24 cellular contexts compared by ENCODE assay signal in the genomic region with DNA sequence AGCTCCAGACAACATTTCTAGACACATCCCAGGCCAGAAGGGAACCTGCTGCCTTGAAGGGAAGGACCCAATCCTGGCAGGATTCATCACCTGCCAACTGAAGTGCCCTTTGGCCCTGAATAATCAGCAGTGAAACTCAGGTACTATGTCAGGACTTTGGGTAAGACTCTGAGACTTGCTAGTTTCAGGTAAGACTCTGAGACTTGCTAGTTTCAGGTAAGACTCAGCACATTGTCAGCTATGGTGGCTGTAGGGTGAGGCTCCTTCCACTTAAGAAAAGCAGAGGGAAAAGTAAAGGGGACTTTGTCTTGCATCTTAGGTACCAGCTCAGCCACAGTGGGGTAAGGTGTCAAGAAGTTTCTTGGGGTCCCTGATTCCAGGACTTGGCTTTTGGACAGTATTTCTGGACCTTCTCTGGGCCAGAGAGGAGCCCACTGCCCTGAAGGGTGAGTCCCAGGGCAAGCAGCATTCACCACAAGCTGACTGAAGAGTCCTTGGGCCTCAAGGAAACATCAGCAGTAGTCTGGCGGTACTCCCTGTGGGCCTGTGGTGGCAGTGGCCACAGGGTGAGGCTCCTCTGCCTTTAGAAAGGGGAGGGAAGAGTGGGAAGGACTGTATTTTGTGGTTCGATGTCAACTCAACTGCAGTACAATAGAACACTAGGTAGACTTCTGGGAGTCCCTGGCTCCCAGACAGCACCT. TPM values are rescaled to one million over a fixed set of nuclear protein-coding genes. Genes with fewer than 3 reads are reported as not detected.
DNase-seq lines count a peak whose midpoint lies in the region; ATAC-seq, FAIRE-seq and TF ChIP-seq lines count a peak whose summit lies in the region.
"Had no signal": no experiment of that assay in that cellular context is flagged by ENCODE, and none has a peak within 500 bp of the region (broad histone marks: within the 10 kb centered on the region; RNA-seq: fewer than 3 reads in every experiment).

No MANE protein-coding gene starts in this region.

- intact Hi-C loops in MCF 10A (cut with micrococcal nuclease) (no loop called here), breast epithelium (cut with DNase I; ENCODE audit: low total_unique reads) (no loop called here), esophagus muscularis mucosa (cut with DNase I) (no loop called here)

- TF ChIP-seq CTCF in MCF 10A (IDR thresholded peaks at IDR 0.05; ENCODE audit: unreplicated experiment) (no peak), breast epithelium (IDR thresholded peaks at IDR 0.05) (no peak), esophagus muscularis mucosa (IDR thresholded peaks at IDR 0.05) (no peak)

- H3K27me3 Mint-ChIP-seq in MCF 10A (ENCODE audit: insufficient read depth, unreplicated experiment) = no peaks in the 10 kb centered on the region
- H3K27me3 Mint-ChIP-seq: T-cell had no signal

- H3K4me3 ChIP-seq in breast epithelium (no peak overlapping the region), small intestine (ENCODE audit: low read depth in 1 of 2, low read length in 2 of 2) (no peak overlapping the region), esophagus muscularis mucosa (no peak overlapping the region)
- H3K4me3 ChIP-seq: left lung, upper lobe of left lung had no signal

- H3K27ac Mint-ChIP-seq in MCF 10A (ENCODE audit: low read depth, unreplicated experiment) = peak overlapping the region; percentile 80
- H3K27ac Mint-ChIP-seq: activated CD8-positive, alpha-beta T cell treated with anti-CD3 and anti-CD28 coated beads, Interleukin-2, amount 10 ng/mL, durations not matched to agents 7 days and 5 days; activated T-cell treated with anti-CD3 and anti-CD28 coated beads, Interleukin-2, amount 50 U/mL, for 72 hours; T-cell had no signal

- 89 to 94% (median 92%) methylated on average over 2 of the region's 2 CpGs for WGBS in small intestine, 3 donors
- WGBS in esophagus muscularis mucosa = 84% methylated on average over 2 of the region's 2 CpGs

- CTCF ChIA-PET in MCF 10A (lab: Yijun Ruan, JAX) = interaction anchor here (0.6 to 0.7 kb wide), 2 partner anchors 61 to 282 kb away, joined by 3 read pairs; no protein-coding TSS in a partner anchor

- H3K27ac ChIP-seq in breast epithelium (no peak overlapping the region), small intestine (ENCODE audit: low read depth in 1 of 2, low read length in 1 of 2) (no peak overlapping the region), esophagus muscularis mucosa (replicated peaks in 1 of 4) (no peak overlapping the region)
- H3K27ac ChIP-seq: C4-2B, epithelial cell of prostate, left lung, upper lobe of left lung, WERI-Rb-1 had no signal

- ATAC-seq in HG02588 (IDR thresholded peaks at IDR 0.05; ENCODE audit: unreplicated experiment) (peak; percentile 53), HG03521 (IDR thresholded peaks at IDR 0.05; ENCODE audit: unreplicated experiment) (peak; percentile 54)
- ATAC-seq: activated CD8-positive, alpha-beta T cell treated with anti-CD3 and anti-CD28 coated beads, Interleukin-2, amount 10 ng/mL, durations not matched to agents 7 days and 5 days; activated T-cell treated with anti-CD3 and anti-CD28 coated beads, Interleukin-2, amount 50 U/mL, for 72 hours; left lung; Right ventricle myocardium inferior; stimulated activated naive CD8-positive, alpha-beta T cell treated with anti-CD3 and anti-CD28 coated beads, Interleukin-15, Interleukin-2, amounts not matched to agents 100 U/mL and 50 U/mL, for 24 hours; T-cell had no signal

- DNase-seq in MCF 10A (ENCODE audit: unreplicated experiment) = no peak
- DNase-seq in breast epithelium (ENCODE audit: low spot score in 2 of 2) = no peak
- peak; percentile 13 for DNase-seq in small intestine
- DNase-seq in epidermal melanocyte (ENCODE audit: insufficient read length, low spot score) = no peak
- no peak for DNase-seq in esophagus muscularis mucosa (ENCODE audit: extremely low spot score)
- DNase-seq in C1 segment of cervical spinal cord (lab: John Stamatoyannopoulos, UW) = no peak
- DNase-seq: activated CD8-positive, alpha-beta T cell treated with anti-CD3 and anti-CD28 coated beads, Interleukin-2, amount 10 ng/mL, durations not matched to agents 7 days and 5 days; activated T-cell treated with anti-CD3 and anti-CD28 coated beads, Interleukin-2, amount 50 U/mL, for 72 hours; brain microvascular endothelial cell; dermis blood vessel endothelial cell; DMS153; NCI-H345; nucleus accumbens; right cardiac atrium; stimulated activated naive CD8-positive, alpha-beta T cell treated with anti-CD3 and anti-CD28 coated beads, Interleukin-15, Interleukin-2, amounts not matched to agents 100 U/mL and 50 U/mL, for 24 hours; T-cell; upper lobe of left lung; WERI-Rb-1 had no signal

- FAIRE-seq in small intestine (lab: Jason Lieb, UNC) = no peak

- TF ChIP-seq POLR2A in breast epithelium (IDR thresholded peaks at IDR 0.05) (no peak), esophagus muscularis mucosa (IDR thresholded peaks at IDR 0.05; ENCODE audit: low read depth) (no peak)

- peaks cover 23% of the 10 kb centered on the region for H3K4me1 Mint-ChIP-seq in MCF 10A (ENCODE audit: insufficient read depth, unreplicated experiment)
- H3K4me1 Mint-ChIP-seq: T-cell had no signal

- BruUV-seq in MCF 10A (replicated peaks; lab: Mats Ljungman, UMichigan) = no TSS peak

- no peaks in the 10 kb centered on the region for H3K27me3 ChIP-seq in breast epithelium
- no peaks in the 10 kb centered on the region for H3K27me3 ChIP-seq in small intestine (ENCODE audit: control insufficient read depth in 2 of 2, insufficient read depth in 2 of 2, low read length in 2 of 2)
- no peaks in the 10 kb centered on the region for H3K27me3 ChIP-seq in esophagus muscularis mucosa
- H3K27me3 ChIP-seq: brain microvascular endothelial cell, left lung, upper lobe of left lung had no signal

- TF ChIP-seq EP300 in esophagus muscularis mucosa (IDR thresholded peaks at IDR 0.05) = no peak

- POLR2A ChIA-PET in MCF 10A (lab: Yijun Ruan, JAX) = interaction anchor here (1.6 kb wide), 1 partner anchor 13 kb away, joined by 3 read pairs; a partner anchor contains a TSS

- H3K4me1 ChIP-seq in breast epithelium = no peaks in the 10 kb centered on the region
- no peaks in the 10 kb centered on the region for H3K4me1 ChIP-seq in small intestine (ENCODE audit: control insufficient read depth in 2 of 2, insufficient read depth in 1 of 2, low read depth in 1 of 2, low read length in 1 of 2)
- no peaks in the 10 kb centered on the region for H3K4me1 ChIP-seq in esophagus muscularis mucosa
- H3K4me1 ChIP-seq: left lung, upper lobe of left lung had no signal

- H3K4me3 Mint-ChIP-seq in MCF 10A (ENCODE audit: unreplicated experiment) = no peak overlapping the region
- H3K4me3 Mint-ChIP-seq: activated CD8-positive, alpha-beta T cell treated with anti-CD3 and anti-CD28 coated beads, Interleukin-2, amount 10 ng/mL, durations not matched to agents 7 days and 5 days; activated T-cell treated with anti-CD3 and anti-CD28 coated beads, Interleukin-2, amount 50 U/mL, for 72 hours; T-cell had no signal

- H3K9me3 Mint-ChIP-seq in MCF 10A (ENCODE audit: unreplicated experiment) = no peaks in the 10 kb centered on the region

- H3K9me3 ChIP-seq in breast epithelium = no peaks in the 10 kb centered on the region
- H3K9me3 ChIP-seq in small intestine (ENCODE audit: control insufficient read depth, low read depth) = no peaks in the 10 kb centered on the region
- no peaks in the 10 kb centered on the region for H3K9me3 ChIP-seq in esophagus muscularis mucosa
- H3K9me3 ChIP-seq: left lung, upper lobe of left lung had no signal

- H3K36me3 ChIP-seq in breast epithelium (no peaks in the 10 kb centered on the region), small intestine (ENCODE audit: control insufficient read depth in 2 of 2, insufficient read depth in 2 of 2, low read length in 2 of 2) (no peaks in the 10 kb centered on the region), esophagus muscularis mucosa (no peaks in the 10 kb centered on the region)
- H3K36me3 ChIP-seq: brain microvascular endothelial cell, left lung, upper lobe of left lung, WERI-Rb-1 had no signal

- no peaks in the 10 kb centered on the region for H3K36me3 Mint-ChIP-seq in MCF 10A (ENCODE audit: insufficient read depth, unreplicated experiment)
- H3K36me3 Mint-ChIP-seq: T-cell had no signal

RNA-seq across cellular contexts. Expression of a gene that starts 13.7 kb away (rescaled TPM):
- total RNA-seq in MCF 10A (2022) (29.1 and 112 TPM in 2 replicates), breast epithelium (10 to 100 TPM in 2 of 3 donors, 1 to 10 TPM in 1; 9.2 to 43.6 (median 13.6) TPM), esophagus muscularis mucosa (100 to 1,000 TPM in 1 of 4 donors, 10 to 100 TPM in 3; 31.5 to 139 (median 71.4) TPM)
- polyA plus RNA-seq in small intestine = 1 to 10 TPM in 1 of 3 donors, under 1 TPM in 2; 0.22 to 4.5 (median 0.27) TPM
